In the genomic region with DNA sequence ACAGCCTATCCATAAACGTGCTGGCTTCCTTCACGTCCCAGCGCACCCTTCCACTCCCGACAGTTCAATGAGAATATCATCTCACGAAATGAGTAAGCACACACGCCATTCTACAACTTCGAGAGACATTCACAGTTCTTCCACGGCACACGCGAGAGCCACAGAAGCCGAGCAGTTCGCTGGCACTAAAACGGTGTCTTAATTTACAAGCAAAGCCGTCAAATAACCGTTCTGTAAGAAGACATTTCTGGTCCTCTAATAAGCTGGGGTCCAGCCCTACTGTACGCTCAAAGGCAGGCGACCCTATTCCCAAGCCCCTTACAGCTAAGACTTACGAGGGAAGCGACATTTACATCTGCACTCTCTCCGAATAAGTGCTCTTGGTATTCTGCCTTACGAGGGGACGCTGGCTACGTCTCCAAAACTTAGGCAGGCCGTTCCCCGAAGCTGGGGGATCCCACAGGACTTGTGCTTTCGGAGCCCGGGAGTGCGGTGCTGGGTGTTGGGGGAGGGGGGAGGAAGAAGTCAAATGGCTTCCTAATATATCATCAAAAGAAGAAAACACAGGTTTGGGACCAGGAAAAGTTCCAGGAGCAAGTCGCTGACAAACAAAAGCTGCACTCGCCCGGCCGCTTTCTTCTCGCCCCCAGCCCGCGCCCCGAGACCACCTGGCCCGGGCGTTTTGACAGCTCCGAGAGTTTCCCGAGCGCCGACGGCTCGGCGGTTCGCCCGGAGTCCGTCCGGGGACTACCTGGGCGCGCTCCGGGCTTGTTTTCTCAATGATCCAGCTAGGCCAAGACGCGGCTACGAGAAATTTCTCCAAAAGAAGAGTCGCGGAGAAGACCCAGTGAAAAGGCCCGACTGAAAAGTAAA, we compare ENCODE assay signal across 8 cellular contexts. TPM values are rescaled to one million over a fixed set of nuclear protein-coding genes. Genes with fewer than 3 reads are reported as not detected.
A peak's percentile ranks its signal among the peaks of the same experiment; 100 is the strongest.
DNase-seq lines count a peak whose midpoint lies in the region; ATAC-seq and TF ChIP-seq lines count a peak whose summit lies in the region.
"Not testable (repeated sequence)": the region's sequence is repeated elsewhere in the genome, so short reads cannot be mapped to it uniquely, and the experiment has no call there.

No MANE protein-coding gene starts in this region.

- H2AFZ ChIP-seq in parathyroid adenoma = peak overlapping the region; percentile 71

- H3K9ac ChIP-seq in ES-I3 (ENCODE audit: low read depth, low read length) = peak overlapping the region; percentile 75
- peak overlapping the region; percentile 51 for H3K9ac ChIP-seq in parathyroid adenoma

- intact Hi-C loops in testis (cut with DNase I; ENCODE audit: low total_unique reads) = not testable (repeated sequence)

- peak overlapping the region; percentile 61 to 73 for H3K4me3 ChIP-seq in cardiac fibroblast (replicated peaks in 1 of 2; ENCODE audit: low read depth in 2 of 2, low read length in 2 of 2)
- H3K4me3 ChIP-seq in iPS DF 6.9 (ENCODE audit: low read length) = peak overlapping the region; percentile 97; the same call in 1 of the 2 replicates
- H3K4me3 ChIP-seq in parathyroid adenoma (ENCODE audit: low read depth, low read length) = peak overlapping the region; percentile 65
- peak overlapping the region; percentile 96 for H3K4me3 ChIP-seq in testis

- H3K9me3 ChIP-seq in ES-I3 (ENCODE audit: control insufficient read depth, insufficient read depth, low read length); iPS DF 6.9 (ENCODE audit: control insufficient read depth, insufficient read depth, low read length); parathyroid adenoma (ENCODE audit: control insufficient read depth, low read length); testis: not testable (repeated sequence)

- H3K27ac Mint-ChIP-seq in activated CD4-positive, alpha-beta T cell treated with anti-CD3 and anti-CD28 coated beads, Interleukin-2, amount 10 ng/mL, durations not matched to agents 7 days and 5 days = peak overlapping the region; percentile 94

- CTCF ChIA-PET in activated CD4-positive, alpha-beta T cell treated with anti-CD3 and anti-CD28 coated beads, Interleukin-2, amount 10 ng/mL, durations not matched to agents 7 days and 5 days (lab: Charles Lee) = not testable (repeated sequence)

- H3K4me3 Mint-ChIP-seq in activated CD4-positive, alpha-beta T cell treated with anti-CD3 and anti-CD28 coated beads, Interleukin-2, amount 10 ng/mL, durations not matched to agents 7 days and 5 days = peak overlapping the region; percentile 82

- H3K79me2 ChIP-seq in parathyroid adenoma = peaks cover 25% of the 10 kb centered on the region

- H3K4me2 ChIP-seq in parathyroid adenoma (ENCODE audit: low read length) = peak overlapping the region; percentile 72

- not testable (repeated sequence) for H3K27ac ChIP-seq in iPS DF 6.9 (ENCODE audit: low read length)
- H3K27ac ChIP-seq in parathyroid adenoma (peak overlapping the region; percentile 73), testis (peak overlapping the region; percentile 91 to 98)

- not testable (repeated sequence) for H3K4me1 ChIP-seq in ES-I3 (ENCODE audit: insufficient read depth, low read length); iPS DF 6.9 (ENCODE audit: control insufficient read depth, insufficient read depth, low read length); parathyroid adenoma; testis

- POLR2A ChIA-PET in activated CD4-positive, alpha-beta T cell treated with anti-CD3 and anti-CD28 coated beads, Interleukin-2, amount 10 ng/mL, durations not matched to agents 7 days and 5 days (lab: Charles Lee) = not testable (repeated sequence)

- H3K27me3 ChIP-seq in iPS DF 6.9 (ENCODE audit: control insufficient read depth, insufficient read depth, low read length); parathyroid adenoma (ENCODE audit: control insufficient read depth, insufficient read depth, low read length); testis: not testable (repeated sequence)

- H3K36me3 ChIP-seq in ES-I3 (ENCODE audit: insufficient read depth, low read length); iPS DF 6.9 (ENCODE audit: control insufficient read depth, insufficient read depth, low read length); parathyroid adenoma (ENCODE audit: control insufficient read depth, insufficient read depth, low read length); testis (ENCODE audit: low read depth, missing control alignments): not testable (repeated sequence)

- not testable (repeated sequence) for H3K9me3 Mint-ChIP-seq in activated CD4-positive, alpha-beta T cell treated with anti-CD3 and anti-CD28 coated beads, Interleukin-2, amount 10 ng/mL, durations not matched to agents 7 days and 5 days

- peaks cover 28% of the 10 kb centered on the region for H3K4me1 Mint-ChIP-seq in activated CD4-positive, alpha-beta T cell treated with anti-CD3 and anti-CD28 coated beads, Interleukin-2, amount 10 ng/mL, durations not matched to agents 7 days and 5 days

- not testable (repeated sequence) for H3K36me3 Mint-ChIP-seq in activated CD4-positive, alpha-beta T cell treated with anti-CD3 and anti-CD28 coated beads, Interleukin-2, amount 10 ng/mL, durations not matched to agents 7 days and 5 days (ENCODE audit: low read depth)

- DNase-seq in NCI-H2107 (lab: John Stamatoyannopoulos, UW) = peak; percentile 11
- peak; percentile 42 for DNase-seq in activated CD4-positive, alpha-beta T cell treated with anti-CD3 and anti-CD28 coated beads, Interleukin-2, amount 10 ng/mL, durations not matched to agents 7 days and 5 days
- DNase-seq in cardiac fibroblast (ENCODE audit: low read depth in 2 of 2) = peak in 1 of 2 donors; percentile 58
- DNase-seq in iPS DF 6.9 (ENCODE audit: low read depth, low spot score) = not testable (repeated sequence)
- peak; percentile 53 for DNase-seq in testis

- ATAC-seq in HG02678 (IDR thresholded peaks at IDR 0.05; ENCODE audit: unreplicated experiment) = peak; percentile 23

- not testable (repeated sequence) for TF ChIP-seq CTCF in cardiac fibroblast (IDR thresholded peaks at IDR 0.05; ENCODE audit: low read depth, low read length); parathyroid adenoma (IDR thresholded peaks at IDR 0.05); testis (IDR thresholded peaks at IDR 0.05)

- not testable (repeated sequence) for H3K27me3 Mint-ChIP-seq in activated CD4-positive, alpha-beta T cell treated with anti-CD3 and anti-CD28 coated beads, Interleukin-2, amount 10 ng/mL, durations not matched to agents 7 days and 5 days

- TF ChIP-seq POLR2A in testis (IDR thresholded peaks at IDR 0.05) = not testable (repeated sequence)

- no CpG with 5 or more reads among the region's 58 CpGs for WGBS in iPS DF 6.9 (ENCODE audit: insufficient coverage, insufficient read length)
- WGBS in testis, 2 donors = 1% methylated on average over 48 to 58 of the region's 58 CpGs

RNA-seq across cellular contexts. Expression of a gene that starts 1.1 kb away (rescaled TPM):
- total RNA-seq in activated CD4-positive, alpha-beta T cell treated with anti-CD3 and anti-CD28 coated beads, Interleukin-2, amount 10 ng/mL, durations not matched to agents 7 days and 5 days = 10 to 100 TPM; 66.7 to 74.0 TPM
- 100 to 1,000 TPM; 154 to 167 TPM for total RNA-seq in testis
- 32.8 TPM for polyA plus RNA-seq in testis (ENCODE audit: insufficient read depth, low read depth, low replicate concordance)
